ENCODE assay signal across 17 cellular contexts in the genomic region with DNA sequence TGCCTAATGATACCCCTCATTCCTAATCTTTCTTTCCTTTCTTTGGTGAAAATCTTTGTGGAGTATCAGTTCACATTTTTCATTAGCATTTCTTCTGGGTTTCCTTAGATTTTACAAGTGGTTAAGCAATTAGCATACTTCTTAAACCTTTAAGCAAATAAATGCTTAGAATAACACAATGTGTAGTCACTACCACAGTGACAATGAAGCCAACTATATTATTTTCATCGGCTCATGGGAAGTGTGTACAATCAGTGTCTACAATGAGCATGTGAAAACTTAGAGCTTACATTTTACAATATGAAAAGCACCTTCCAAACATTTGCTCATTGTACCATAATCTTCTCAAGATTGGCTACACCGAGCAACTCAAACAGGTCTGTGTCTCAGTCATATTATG.
"Had no signal": no experiment of that assay in that cellular context is flagged by ENCODE, and none has a peak within 500 bp of the region (broad histone marks: within the 10 kb centered on the region; RNA-seq: fewer than 3 reads in every experiment).

No MANE protein-coding gene starts in this region.

- H2AFZ ChIP-seq: hepatocyte had no signal

- H3K27ac Mint-ChIP-seq: naive thymus-derived CD4-positive, alpha-beta T cell had no signal

- H3K9me3 ChIP-seq: colonic mucosa, neutrophil, right atrium auricular region, sigmoid colon, stomach had no signal

- H3K4me3 Mint-ChIP-seq: naive thymus-derived CD4-positive, alpha-beta T cell had no signal

- H3K27me3 ChIP-seq: colonic mucosa, hepatocyte, neutrophil, right atrium auricular region had no signal

- H3K4me3 ChIP-seq: colonic mucosa, hepatocyte, right atrium auricular region, sigmoid colon, skin epidermis, stomach had no signal

- H3K27ac ChIP-seq: colonic mucosa, neutrophil, right atrium auricular region, sigmoid colon, skin epidermis, stomach had no signal

- DNase-seq: colonic mucosa; dermis blood vessel endothelial cell; erythroblast; foreskin melanocyte; kidney; left colon; mesendoderm; naive thymus-derived CD4-positive, alpha-beta T cell; posterior cingulate gyrus; sigmoid colon; stimulated activated CD4-positive, alpha-beta T cell treated with anti-CD3 and anti-CD28 coated beads, Interleukin-12 subunit alpha, Interleukin-12 subunit beta, amount 100 ng/mL, for 4 hours; stimulated activated naive CD4-positive, alpha-beta T cell; stomach had no signal

- H3K4me1 ChIP-seq: colonic mucosa, sigmoid colon had no signal

- H3K4me2 ChIP-seq: hepatocyte had no signal

- H3K79me2 ChIP-seq: hepatocyte had no signal

- H3K36me3 ChIP-seq: colonic mucosa, neutrophil, right atrium auricular region, sigmoid colon, stomach had no signal
